ENCODE assay signal across 13 cellular contexts in genomic region chr13:111895896-111896821, GRCh38.
"Had no signal": no experiment of that assay in that cellular context is flagged by ENCODE, and none has a peak within 500 bp of the region (broad histone marks: within the 10 kb centered on the region; RNA-seq: fewer than 3 reads in every experiment).

No MANE protein-coding gene starts in this region.

- H3K36me3 ChIP-seq: cardiac muscle cell, gastrocnemius medialis, prostate gland, sigmoid colon had no signal

- DNase-seq: activated CD4-positive, alpha-beta memory T cell treated with anti-CD3 and anti-CD28 coated beads for 36 hours; activated naive CD4-positive, alpha-beta T cell treated with Interleukin-2 at 50 U/mL for 16 hours; effector CD8-positive, alpha-beta T cell; gastrocnemius medialis; midbrain; sigmoid colon; stimulated activated CD4-positive, alpha-beta T cell treated with anti-CD3 and anti-CD28 coated beads, Interleukin-12 subunit alpha, Interleukin-12 subunit beta, amount 100 ng/mL, for 4 hours; stimulated activated naive CD4-positive, alpha-beta T cell treated with Interleukin-2 at 50 U/mL for 16 hours; T-helper 9 cell; trophoblast cell had no signal

- H3K4me3 Mint-ChIP-seq: activated CD4-positive, alpha-beta memory T cell treated with anti-CD3 and anti-CD28 coated beads for 36 hours had no signal

- H3K27ac Mint-ChIP-seq: activated CD4-positive, alpha-beta memory T cell treated with anti-CD3 and anti-CD28 coated beads for 36 hours had no signal

- H3K4me1 ChIP-seq: gastrocnemius medialis, prostate gland had no signal

- H3K9me3 ChIP-seq: gastrocnemius medialis, prostate gland, sigmoid colon had no signal

- H3K4me3 ChIP-seq: cardiac muscle cell, gastrocnemius medialis, prostate gland, sigmoid colon had no signal

- ATAC-seq: gastrocnemius medialis had no signal

- H3K27ac ChIP-seq: cardiac muscle cell, epithelial cell of prostate, gastrocnemius medialis, prostate gland, sigmoid colon had no signal
